1 cellular context compared by ENCODE assay signal in genomic region chr16:49011807-49012345, GRCh38.
TF ChIP-seq lines count a peak whose summit lies in the region.

No MANE protein-coding gene starts in this region.

TF ChIP-seq in GM23338, 12 proteins besides CTCF, POLR2A, EP300 and RAD21 (continued from another document):
- TF ChIP-seq ETS1 (IDR thresholded peaks at IDR 0.05) = no peak
- TF ChIP-seq ZNF331 (CRISPR knock-in tag; IDR thresholded peaks at IDR 0.05; ENCODE audit: low read depth) = no peak
- TF ChIP-seq REST (IDR thresholded peaks at IDR 0.05; ENCODE audit: unreplicated experiment) = no peak
- no peak for TF ChIP-seq JUNB (IDR thresholded peaks at IDR 0.05; ENCODE audit: unreplicated experiment)
- TF ChIP-seq ZNF114 (CRISPR knock-in tag; IDR thresholded peaks at IDR 0.05) = no peak
TF ChIP-seq in GM23338: peak in this region for 0.
